In genomic region chr12:108615918-108616317, GRCh38 we compare ENCODE assay signal across 21 cellular contexts. TPM values are rescaled to one million over a fixed set of nuclear protein-coding genes. Genes with fewer than 3 reads are reported as not detected.
A peak's percentile ranks its signal among the peaks of the same experiment; 100 is the strongest.
DNase-seq lines count a peak whose midpoint lies in the region; ATAC-seq and TF ChIP-seq lines count a peak whose summit lies in the region.
"Had no signal": no experiment of that assay in that cellular context is flagged by ENCODE, and none has a peak within 500 bp of the region (broad histone marks: within the 10 kb centered on the region; RNA-seq: fewer than 3 reads in every experiment).

No MANE protein-coding gene starts in this region.

- DNase-seq in activated CD4-positive, alpha-beta T cell treated with anti-CD3 and anti-CD28 coated beads, Interleukin-2, amount 10 ng/mL, durations not matched to agents 24 days and 14 days = no peak
- no peak for DNase-seq in activated CD4-positive, alpha-beta T cell treated with anti-CD3 and anti-CD28 coated beads for 48 hours
- DNase-seq in T-cell (no peak), osteocyte (ENCODE audit: extremely low spot score, unreplicated experiment) (no peak)
- no peak for DNase-seq in stimulated activated naive B cell treated with anti-CD40 and anti-IgM and Interleukin-4, amounts not matched to agents 10 μg/mL and 1 μg/mL and 100 μg/mL, for 72 hours
- DNase-seq: activated CD8-positive, alpha-beta memory T cell treated with anti-CD3 and anti-CD28 coated beads, Interleukin-2, amount 50 U/mL, for 4 hours; dermis blood vessel endothelial cell; DMS79; H7; KBM-7; kidney glomerular epithelial cell; NCI-H1092; PC-3; T-helper 9 cell; thyroid gland had no signal

- H3K36me3 Mint-ChIP-seq in activated CD4-positive, alpha-beta T cell treated with anti-CD3 and anti-CD28 coated beads, Interleukin-2, amount 10 ng/mL, durations not matched to agents 24 days and 14 days (ENCODE audit: low read depth) = peaks cover 38% of the 10 kb centered on the region
- H3K36me3 Mint-ChIP-seq in T-cell (peaks cover 20% of the 10 kb centered on the region), osteocyte (ENCODE audit: unreplicated experiment) (peaks cover 1% of the 10 kb centered on the region)
- peaks cover 37% of the 10 kb centered on the region for H3K36me3 Mint-ChIP-seq in dendritic cell treated with granulocyte-macrophage colony-stimulating factor and Interleukin-4, amounts not matched to agents 40 ng/mL and 50 ng/mL, for 4 days (ENCODE audit: low read depth)
- H3K36me3 Mint-ChIP-seq in stimulated activated naive B cell treated with anti-CD40 and anti-IgM and Interleukin-4, amounts not matched to agents 10 μg/mL and 1 μg/mL and 100 μg/mL, for 72 hours = peaks cover 7 to 8% of the 10 kb centered on the region in 2 donors
- H3K36me3 Mint-ChIP-seq: brain had no signal

- H3K4me1 Mint-ChIP-seq in activated CD4-positive, alpha-beta T cell treated with anti-CD3 and anti-CD28 coated beads, Interleukin-2, amount 10 ng/mL, durations not matched to agents 24 days and 14 days = peaks cover 50% of the 10 kb centered on the region
- peaks cover 41 to 73% (median 53%) of the 10 kb centered on the region in 3 donors for H3K4me1 Mint-ChIP-seq in T-cell
- peaks cover 65% of the 10 kb centered on the region for H3K4me1 Mint-ChIP-seq in dendritic cell treated with granulocyte-macrophage colony-stimulating factor and Interleukin-4, amounts not matched to agents 40 ng/mL and 50 ng/mL, for 4 days (ENCODE audit: low read depth)
- H3K4me1 Mint-ChIP-seq in stimulated activated naive B cell treated with anti-CD40 and anti-IgM and Interleukin-4, amounts not matched to agents 10 μg/mL and 1 μg/mL and 100 μg/mL, for 72 hours = peaks cover 54 to 55% of the 10 kb centered on the region in 2 donors
- peaks cover 39% of the 10 kb centered on the region for H3K4me1 Mint-ChIP-seq in osteocyte (ENCODE audit: unreplicated experiment)

- H3K4me3 Mint-ChIP-seq in activated CD4-positive, alpha-beta T cell treated with anti-CD3 and anti-CD28 coated beads, Interleukin-2, amount 10 ng/mL, durations not matched to agents 24 days and 14 days = no peak overlapping the region
- peak overlapping the region in 1 of 3 donors; percentile 69 for H3K4me3 Mint-ChIP-seq in T-cell
- H3K4me3 Mint-ChIP-seq in dendritic cell treated with granulocyte-macrophage colony-stimulating factor and Interleukin-4, amounts not matched to agents 40 ng/mL and 50 ng/mL, for 4 days = no peak overlapping the region
- no peak overlapping the region for H3K4me3 Mint-ChIP-seq in stimulated activated naive B cell treated with anti-CD40 and anti-IgM and Interleukin-4, amounts not matched to agents 10 μg/mL and 1 μg/mL and 100 μg/mL, for 72 hours
- no peak overlapping the region for H3K4me3 Mint-ChIP-seq in osteocyte (ENCODE audit: unreplicated experiment)
- H3K4me3 Mint-ChIP-seq: brain had no signal

- TF ChIP-seq CTCF in osteocyte (IDR thresholded peaks at IDR 0.05) = no peak

- H3K9me3 Mint-ChIP-seq in activated CD4-positive, alpha-beta T cell treated with anti-CD3 and anti-CD28 coated beads, Interleukin-2, amount 10 ng/mL, durations not matched to agents 24 days and 14 days = peaks cover 7% of the 10 kb centered on the region
- H3K9me3 Mint-ChIP-seq in T-cell (peaks cover 0 to 6% (median 0%) of the 10 kb centered on the region in 3 donors), osteocyte (ENCODE audit: unreplicated experiment) (no peaks in the 10 kb centered on the region)
- peaks cover 10% of the 10 kb centered on the region for H3K9me3 Mint-ChIP-seq in dendritic cell treated with granulocyte-macrophage colony-stimulating factor and Interleukin-4, amounts not matched to agents 40 ng/mL and 50 ng/mL, for 4 days
- H3K9me3 Mint-ChIP-seq in stimulated activated naive B cell treated with anti-CD40 and anti-IgM and Interleukin-4, amounts not matched to agents 10 μg/mL and 1 μg/mL and 100 μg/mL, for 72 hours = peaks cover 6 to 8% of the 10 kb centered on the region in 2 donors
- H3K9me3 Mint-ChIP-seq: activated naive CD4-positive, alpha-beta T cell treated with anti-CD3 and anti-CD28 coated beads, Interleukin-2, amount 50 U/mL, for 24 hours had no signal

- CTCF ChIA-PET in T-cell (lab: Charles Lee) = interaction anchor here (0.6 to 5.0 kb wide), 5 partner anchors 49 to 1812 kb away, joined by 3 to 140 read pairs (median 4); partner anchors contain the start of genes ISCU (in 1 of the 2) and SART3 (in 1 of the 2)

- POLR2A ChIA-PET in T-cell (lab: Charles Lee) = interaction anchor here in 1 of 2 donors (1.1 kb wide), 1 partner anchor 52 kb away, joined by 3 read pairs; no protein-coding TSS in a partner anchor

- peak overlapping the region; percentile 93 for H3K27ac Mint-ChIP-seq in activated CD4-positive, alpha-beta T cell treated with anti-CD3 and anti-CD28 coated beads, Interleukin-2, amount 10 ng/mL, durations not matched to agents 24 days and 14 days
- peak overlapping the region; percentile 96 to 97 for H3K27ac Mint-ChIP-seq in T-cell
- H3K27ac Mint-ChIP-seq in dendritic cell treated with granulocyte-macrophage colony-stimulating factor and Interleukin-4, amounts not matched to agents 40 ng/mL and 50 ng/mL, for 4 days = peak overlapping the region; percentile 3
- peak overlapping the region; percentile 96 for H3K27ac Mint-ChIP-seq in stimulated activated naive B cell treated with anti-CD40 and anti-IgM and Interleukin-4, amounts not matched to agents 10 μg/mL and 1 μg/mL and 100 μg/mL, for 72 hours
- no peak overlapping the region for H3K27ac Mint-ChIP-seq in osteocyte (ENCODE audit: unreplicated experiment)
- H3K27ac Mint-ChIP-seq: brain had no signal

- ATAC-seq in T-cell (replicated peaks in 1 of 4) (no peak), GM19397 (IDR thresholded peaks at IDR 0.05; ENCODE audit: unreplicated experiment) (no peak), GM21526 (IDR thresholded peaks at IDR 0.05; ENCODE audit: low FRiP score, unreplicated experiment) (no peak)
- no peak for ATAC-seq in stimulated activated naive B cell treated with anti-CD40 and anti-IgM and Interleukin-4, amounts not matched to agents 10 μg/mL and 1 μg/mL and 100 μg/mL, for 72 hours (replicated peaks)
- ATAC-seq: activated CD4-positive, CD25-positive, alpha-beta regulatory T cell treated with anti-CD3 and anti-CD28 coated beads, Interleukin-2, amount 50 U/mL, for 24 hours; PC-3 had no signal

- intact Hi-C loops in activated CD4-positive, alpha-beta T cell treated with anti-CD3 and anti-CD28 coated beads, Interleukin-2, amount 10 ng/mL, durations not matched to agents 24 days and 14 days (cut with micrococcal nuclease) = loop anchor here (2.0 to 5.0 kb wide), 2 partner anchors 17 to 99 kb away; partner anchors contain the start of genes FICD and SELPLG
- intact Hi-C loops in dendritic cell treated with granulocyte-macrophage colony-stimulating factor and Interleukin-4, amounts not matched to agents 40 ng/mL and 50 ng/mL, for 4 days (cut with micrococcal nuclease) = loop anchor here (10.0 kb wide), 1 partner anchor 479 kb away; the partner anchor contains the start of genes ALKBH2 and UNG

- no peaks in the 10 kb centered on the region for H3K27me3 Mint-ChIP-seq in activated CD4-positive, alpha-beta T cell treated with anti-CD3 and anti-CD28 coated beads, Interleukin-2, amount 10 ng/mL, durations not matched to agents 24 days and 14 days
- H3K27me3 Mint-ChIP-seq in T-cell (no peaks in the 10 kb centered on the region), osteocyte (ENCODE audit: unreplicated experiment) (no peaks in the 10 kb centered on the region)
- no peaks in the 10 kb centered on the region for H3K27me3 Mint-ChIP-seq in dendritic cell treated with granulocyte-macrophage colony-stimulating factor and Interleukin-4, amounts not matched to agents 40 ng/mL and 50 ng/mL, for 4 days
- no peaks in the 10 kb centered on the region for H3K27me3 Mint-ChIP-seq in stimulated activated naive B cell treated with anti-CD40 and anti-IgM and Interleukin-4, amounts not matched to agents 10 μg/mL and 1 μg/mL and 100 μg/mL, for 72 hours
- H3K27me3 Mint-ChIP-seq: activated naive CD4-positive, alpha-beta T cell treated with anti-CD3 and anti-CD28 coated beads, Interleukin-2, amount 50 U/mL, for 24 hours had no signal

RNA-seq across cellular contexts. Expression of gene SELPLG, which starts 17.8 kb away (rescaled TPM):
- total RNA-seq in activated CD4-positive, alpha-beta T cell treated with anti-CD3 and anti-CD28 coated beads, Interleukin-2, amount 10 ng/mL, durations not matched to agents 24 days and 14 days = 47.4 and 49.4 TPM in 2 replicates
- total RNA-seq in T-cell (100 to 1,000 TPM; 102 to 220 (median 215) TPM), osteocyte (0.59 and 0.78 TPM in 2 replicates)

RNA-seq across cellular contexts. Expression of gene TMEM119, which starts 18.0 kb away (rescaled TPM):
- total RNA-seq in activated CD4-positive, alpha-beta T cell treated with anti-CD3 and anti-CD28 coated beads, Interleukin-2, amount 10 ng/mL, durations not matched to agents 24 days and 14 days = 0.47 TPM in 1 of 2 replicates, not detected in the other
- total RNA-seq in T-cell = 1 to 10 TPM in 2 of 5 donors, under 1 TPM in 3; 0.13 to 3.9 (median 0.98) TPM
- total RNA-seq in osteocyte = 54.0 and 58.8 TPM in 2 replicates
- total RNA-seq: PC-3 had no signal

RNA-seq across cellular contexts. Expression of gene ISCU, which starts 53.5 kb away (rescaled TPM):
- total RNA-seq in activated CD4-positive, alpha-beta T cell treated with anti-CD3 and anti-CD28 coated beads, Interleukin-2, amount 10 ng/mL, durations not matched to agents 24 days and 14 days = 61.5 and 66.1 TPM in 2 replicates
- total RNA-seq in T-cell (100 to 1,000 TPM; 108 to 190 (median 130) TPM), osteocyte (93.9 and 103 TPM in 2 replicates)

RNA-seq across cellular contexts. Expression of gene SART3, which starts 54.9 kb away (rescaled TPM):
- 89.1 and 90.5 TPM in 2 replicates for total RNA-seq in activated CD4-positive, alpha-beta T cell treated with anti-CD3 and anti-CD28 coated beads, Interleukin-2, amount 10 ng/mL, durations not matched to agents 24 days and 14 days
- total RNA-seq in T-cell = 100 to 1,000 TPM in 1 of 5 donors, 10 to 100 TPM in 4; 76.3 to 107 (median 84.9) TPM
- total RNA-seq in osteocyte = 47.2 and 47.5 TPM in 2 replicates

Comparison
In these comparisons a context has a peak if more than half of its experiments do, and no peak if none do; other contexts are left out.
1. RNA of gene SELPLG, which starts 17.8 kb away (total RNA-seq): 102 to 220 TPM in T-cell and 47.4 to 49.4 TPM in activated CD4-positive, alpha-beta T cell treated with anti-CD3 and anti-CD28 coated beads, Interleukin-2, amount 10 ng/mL, durations not matched to agents 24 days and 14 days; 0.59 to 0.78 TPM in osteocyte; every median in the first group is over 10 times any median in the second.
2. RNA of gene TMEM119, which starts 18.0 kb away (total RNA-seq): 54.0 to 58.8 TPM in osteocyte; 0.13 to 3.9 TPM in T-cell and 0.47 TPM in activated CD4-positive, alpha-beta T cell treated with anti-CD3 and anti-CD28 coated beads, Interleukin-2, amount 10 ng/mL, durations not matched to agents 24 days and 14 days; every median in the first group is over 10 times any median in the second.